ENCODE assay signal across 12 cellular contexts in genomic region chr2:42009657-42010580, GRCh38. TPM values are rescaled to one million over a fixed set of nuclear protein-coding genes. Genes with fewer than 3 reads are reported as not detected.
DNase-seq lines count a peak whose midpoint lies in the region; ATAC-seq, FAIRE-seq and TF ChIP-seq lines count a peak whose summit lies in the region.
"Had no signal": no experiment of that assay in that cellular context is flagged by ENCODE, and none has a peak within 500 bp of the region (broad histone marks: within the 10 kb centered on the region; RNA-seq: fewer than 3 reads in every experiment).

No MANE protein-coding gene starts in this region.

- H2AFZ ChIP-seq in astrocyte (ENCODE audit: low read depth, low read length), result no peak overlapping the region

- no peak overlapping the region for H3K9ac ChIP-seq in astrocyte (ENCODE audit: low read length)

- TF ChIP-seq POLR2A in prostate gland (IDR thresholded peaks at IDR 0.05), result no peak

- CTCF ChIA-PET in activated CD4-positive, alpha-beta T cell treated with anti-CD3 and anti-CD28 coated beads, Interleukin-2, amount 10 ng/mL, durations not matched to agents 7 days and 5 days (lab: Charles Lee), result interaction anchor here (1.2 kb wide), 1 partner anchor 25 kb away, joined by 3 read pairs; no protein-coding TSS in a partner anchor

- H4K20me1 ChIP-seq in astrocyte (ENCODE audit: insufficient read depth, low read length), result no peaks in the 10 kb centered on the region

- H3K4me1 Mint-ChIP-seq in activated CD4-positive, alpha-beta T cell treated with anti-CD3 and anti-CD28 coated beads, Interleukin-2, amount 10 ng/mL, durations not matched to agents 7 days and 5 days, result peaks cover 10% of the 10 kb centered on the region
- H3K4me1 Mint-ChIP-seq in astrocyte (ENCODE audit: low read depth, unreplicated experiment), result peaks cover 26% of the 10 kb centered on the region

- intact Hi-C loops in prostate gland (cut with DNase I), result no loop called here

- H3K27me3 ChIP-seq in astrocyte (ENCODE audit: insufficient read depth, low read length), result no peaks in the 10 kb centered on the region
- no peaks in the 10 kb centered on the region for H3K27me3 ChIP-seq in small intestine (ENCODE audit: control insufficient read depth in 2 of 2, insufficient read depth in 2 of 2, low read length in 2 of 2)
- no peaks in the 10 kb centered on the region for H3K27me3 ChIP-seq in prostate gland (replicated peaks; ENCODE audit: insufficient read depth)

- H3K4me1 ChIP-seq in astrocyte (ENCODE audit: insufficient read depth, low read length) (peaks cover 10% of the 10 kb centered on the region), small intestine (ENCODE audit: control insufficient read depth in 2 of 2, insufficient read depth in 1 of 2, low read depth in 1 of 2, low read length in 1 of 2) (no peaks in the 10 kb centered on the region), prostate gland (replicated peaks) (peaks cover 13% of the 10 kb centered on the region)

- no peak for FAIRE-seq in astrocyte (lab: Jason Lieb, UNC)
- FAIRE-seq in small intestine (lab: Jason Lieb, UNC), result no peak
- FAIRE-seq: GM12892, keratinocyte had no signal

- H3K4me3 ChIP-seq in astrocyte (ENCODE audit: insufficient read depth, low read depth, low read length), result no peak overlapping the region
- no peak overlapping the region for H3K4me3 ChIP-seq in small intestine (ENCODE audit: low read depth in 1 of 2, low read length in 2 of 2)
- H3K4me3 ChIP-seq in prostate gland, result no peak overlapping the region

- no peaks in the 10 kb centered on the region for H3K36me3 ChIP-seq in astrocyte (ENCODE audit: insufficient read depth, low read length)
- H3K36me3 ChIP-seq in small intestine (ENCODE audit: control insufficient read depth in 2 of 2, insufficient read depth in 2 of 2, low read length in 2 of 2), result no peaks in the 10 kb centered on the region
- no peaks in the 10 kb centered on the region for H3K36me3 ChIP-seq in prostate gland

- H3K4me2 ChIP-seq in astrocyte (ENCODE audit: low read length), result peak overlapping the region; percentile 15

- peak overlapping the region; percentile 32 for H3K27ac Mint-ChIP-seq in activated CD4-positive, alpha-beta T cell treated with anti-CD3 and anti-CD28 coated beads, Interleukin-2, amount 10 ng/mL, durations not matched to agents 7 days and 5 days
- H3K27ac Mint-ChIP-seq in astrocyte (ENCODE audit: unreplicated experiment), result peak overlapping the region; percentile 86

- peaks cover 4% of the 10 kb centered on the region for H3K9me3 Mint-ChIP-seq in activated CD4-positive, alpha-beta T cell treated with anti-CD3 and anti-CD28 coated beads, Interleukin-2, amount 10 ng/mL, durations not matched to agents 7 days and 5 days
- H3K9me3 Mint-ChIP-seq in astrocyte (ENCODE audit: unreplicated experiment), result no peaks in the 10 kb centered on the region

- peak overlapping the region; percentile 50 for H3K4me3 Mint-ChIP-seq in activated CD4-positive, alpha-beta T cell treated with anti-CD3 and anti-CD28 coated beads, Interleukin-2, amount 10 ng/mL, durations not matched to agents 7 days and 5 days
- H3K4me3 Mint-ChIP-seq in astrocyte (ENCODE audit: unreplicated experiment), result no peak overlapping the region

- no peaks in the 10 kb centered on the region for H3K79me2 ChIP-seq in astrocyte (ENCODE audit: insufficient read depth, low read length)

- WGBS in small intestine, 3 donors, result 54 to 73% (median 63%) methylated on average over 9 to 10 of the region's 10 CpGs
- 92% methylated on average over 10 of the region's 10 CpGs for WGBS in prostate gland

- no peak overlapping the region for H3K27ac ChIP-seq in astrocyte (ENCODE audit: low read depth, low read length)
- H3K27ac ChIP-seq in small intestine (ENCODE audit: low read depth in 1 of 2, low read length in 1 of 2), result no peak overlapping the region
- no peak overlapping the region for H3K27ac ChIP-seq in prostate gland

- H3K36me3 Mint-ChIP-seq in activated CD4-positive, alpha-beta T cell treated with anti-CD3 and anti-CD28 coated beads, Interleukin-2, amount 10 ng/mL, durations not matched to agents 7 days and 5 days (ENCODE audit: low read depth), result no peaks in the 10 kb centered on the region
- no peaks in the 10 kb centered on the region for H3K36me3 Mint-ChIP-seq in astrocyte (ENCODE audit: low read depth, unreplicated experiment)

- DNase-seq in activated CD4-positive, alpha-beta T cell treated with anti-CD3 and anti-CD28 coated beads, Interleukin-2, amount 10 ng/mL, durations not matched to agents 7 days and 5 days, result peak; percentile 10
- DNase-seq in activated CD4-positive, alpha-beta T cell treated with anti-CD3 and anti-CD28 coated beads, Interleukin-2, amount 50 U/mL, for 4 hours, result no peak
- DNase-seq in astrocyte (ENCODE audit: low read depth) (peak; percentile 29), small intestine (peak; percentile 22), prostate gland (ENCODE audit: low spot score) (no peak), NCI-H2107 (lab: John Stamatoyannopoulos, UW) (no peak), inferior parietal cortex (ENCODE audit: extremely low spot score) (no peak)
- DNase-seq: activated CD4-positive, CD25-positive, alpha-beta regulatory T cell treated with anti-CD3 and anti-CD28 coated beads, Interleukin-2, amount 50 U/mL, for 72 hours; cortex of kidney had no signal

- no peaks in the 10 kb centered on the region for H3K9me3 ChIP-seq in astrocyte (ENCODE audit: insufficient read depth, low read depth, low read length)
- no peaks in the 10 kb centered on the region for H3K9me3 ChIP-seq in small intestine (ENCODE audit: control insufficient read depth, low read depth)
- H3K9me3 ChIP-seq in prostate gland, result no peaks in the 10 kb centered on the region

- H3K27me3 Mint-ChIP-seq in activated CD4-positive, alpha-beta T cell treated with anti-CD3 and anti-CD28 coated beads, Interleukin-2, amount 10 ng/mL, durations not matched to agents 7 days and 5 days, result peaks cover 10% of the 10 kb centered on the region
- H3K27me3 Mint-ChIP-seq in astrocyte (ENCODE audit: low read depth, unreplicated experiment), result peaks cover 6% of the 10 kb centered on the region

- POLR2A ChIA-PET in activated CD4-positive, alpha-beta T cell treated with anti-CD3 and anti-CD28 coated beads, Interleukin-2, amount 10 ng/mL, durations not matched to agents 7 days and 5 days (lab: Charles Lee), result no interaction called here

- TF ChIP-seq CTCF in astrocyte (IDR thresholded peaks at IDR 0.05; ENCODE audit: insufficient read depth, low read depth, low read length) (no peak), prostate gland (IDR thresholded peaks at IDR 0.05) (no peak)

- ATAC-seq in HG02885 (IDR thresholded peaks at IDR 0.05; ENCODE audit: poor library complexity, unreplicated experiment), result peak; percentile 70

RNA-seq across cellular contexts. Expression of gene PKDCC, which starts 37.9 kb away (rescaled TPM):
- total RNA-seq in activated CD4-positive, alpha-beta T cell treated with anti-CD3 and anti-CD28 coated beads, Interleukin-2, amount 10 ng/mL, durations not matched to agents 7 days and 5 days, result not detected
- total RNA-seq in astrocyte (6.9 and 9.7 TPM in 2 replicates), prostate gland (10 to 100 TPM; 11.1 to 61.4 TPM)
- 100 to 1,000 TPM in 1 of 3 donors, 10 to 100 TPM in 1, 1 to 10 TPM in 1; 7.8 to 129 (median 13.8) TPM for polyA plus RNA-seq in small intestine
- polyA plus RNA-seq: keratinocyte had no signal

Comparison
In these comparisons a context has a peak if more than half of its experiments do, and no peak if none do; other contexts are left out.
1. DNase-seq: peak in activated CD4-positive, alpha-beta T cell treated with anti-CD3 and anti-CD28 coated beads, Interleukin-2, amount 10 ng/mL, durations not matched to agents 7 days and 5 days (single experiment), astrocyte (single experiment) and small intestine (single experiment); none in activated CD4-positive, alpha-beta T cell treated with anti-CD3 and anti-CD28 coated beads, Interleukin-2, amount 50 U/mL, for 4 hours (0 of 2), prostate gland (single experiment), NCI-H2107 (single experiment) and inferior parietal cortex (single experiment).